In the genomic region with DNA sequence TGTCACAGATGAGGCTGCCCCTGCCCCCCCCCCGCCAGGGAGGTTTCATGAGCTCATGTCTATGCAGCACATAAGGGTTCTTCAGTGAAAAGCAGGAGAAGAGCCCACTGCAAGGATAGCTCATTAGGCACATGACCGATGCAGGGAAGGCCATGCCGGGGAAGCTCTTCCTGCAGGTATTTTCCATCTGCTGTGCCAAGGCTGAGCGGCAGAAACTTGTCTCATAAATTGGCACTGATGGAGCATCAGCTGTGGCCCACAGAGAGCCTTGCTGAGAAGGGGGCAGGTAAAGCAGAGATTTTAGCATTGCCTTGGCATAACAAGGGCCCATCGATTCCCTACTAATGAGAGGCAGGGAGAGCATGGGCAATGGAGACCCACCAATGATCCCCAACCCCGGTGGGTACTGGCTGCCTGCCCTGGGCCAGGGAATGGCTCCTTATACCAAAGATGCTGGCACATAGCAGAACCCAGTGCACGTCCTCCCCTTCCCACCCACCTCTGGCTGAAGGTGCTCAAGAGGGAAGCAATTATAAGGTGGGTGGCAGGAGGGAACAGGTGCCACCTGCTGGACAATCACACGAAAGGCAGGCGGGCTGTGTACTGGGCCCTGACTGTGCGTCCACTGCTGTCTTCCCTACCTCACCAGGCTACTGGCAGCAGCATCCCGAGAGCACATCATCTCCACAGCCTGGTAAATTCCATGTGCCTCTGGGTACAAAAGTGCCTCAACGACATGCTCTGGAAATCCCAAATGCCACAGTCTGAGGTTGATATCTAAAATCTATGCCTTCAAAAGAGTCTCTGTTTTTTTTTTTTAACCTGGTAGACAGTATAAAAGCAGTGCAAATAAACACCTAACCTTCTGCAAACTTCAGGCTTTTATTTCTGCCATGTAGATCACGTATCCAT, we compare ENCODE assay signal across 8 cellular contexts. TPM values are rescaled to one million over a fixed set of nuclear protein-coding genes. Genes with fewer than 3 reads are reported as not detected.
DNase-seq lines count a peak whose midpoint lies in the region; ATAC-seq and TF ChIP-seq lines count a peak whose summit lies in the region.

No MANE protein-coding gene starts in this region.

- H3K27me3 Mint-ChIP-seq in activated T-cell treated with anti-CD3 and anti-CD28 coated beads, Interleukin-2, amount 50 U/mL, for 24 hours, result peaks cover 9% of the 10 kb centered on the region

- TF ChIP-seq CTCF in GM20000 (IDR thresholded peaks at IDR 0.05; ENCODE audit: extremely low read depth, missing control alignments), result peak; percentile 88

- no peaks in the 10 kb centered on the region for H3K4me1 Mint-ChIP-seq in activated T-cell treated with anti-CD3 and anti-CD28 coated beads, Interleukin-2, amount 50 U/mL, for 24 hours (ENCODE audit: low read depth)

- H3K4me1 ChIP-seq in skeletal muscle tissue (ENCODE audit: control insufficient read depth in 3 of 3, insufficient read depth in 3 of 3, low read length in 3 of 3), result peaks cover 11 to 21% (median 14%) of the 10 kb centered on the region in 3 donors

- H3K27ac Mint-ChIP-seq in activated T-cell treated with anti-CD3 and anti-CD28 coated beads, Interleukin-2, amount 50 U/mL, for 24 hours, result no peak overlapping the region

- H3K27ac ChIP-seq in skeletal muscle tissue (ENCODE audit: low read depth, low read length), result peak overlapping the region; percentile 28

- H3K36me3 ChIP-seq in skeletal muscle tissue (ENCODE audit: control insufficient read depth in 3 of 3, insufficient read depth in 3 of 3, low read length in 3 of 3), result peaks cover 10 to 29% (median 19%) of the 10 kb centered on the region in 3 donors

- no peaks in the 10 kb centered on the region for H3K36me3 Mint-ChIP-seq in activated T-cell treated with anti-CD3 and anti-CD28 coated beads, Interleukin-2, amount 50 U/mL, for 24 hours (ENCODE audit: low read depth)

- no peaks in the 10 kb centered on the region for H3K9me3 Mint-ChIP-seq in activated T-cell treated with anti-CD3 and anti-CD28 coated beads, Interleukin-2, amount 50 U/mL, for 24 hours

- H3K4me3 Mint-ChIP-seq in activated T-cell treated with anti-CD3 and anti-CD28 coated beads, Interleukin-2, amount 50 U/mL, for 24 hours, result no peak overlapping the region

- ATAC-seq in HG03442 (IDR thresholded peaks at IDR 0.05; ENCODE audit: unreplicated experiment), result peak; percentile 96
- peak; percentile 61 to 85 for ATAC-seq in left cardiac atrium

- no peak overlapping the region for H3K4me3 ChIP-seq in skeletal muscle tissue (ENCODE audit: low read length in 3 of 3)

- no peaks in the 10 kb centered on the region for H3K27me3 ChIP-seq in skeletal muscle tissue (ENCODE audit: control insufficient read depth in 3 of 3, insufficient read depth in 3 of 3, low read length in 3 of 3)

- intact Hi-C loops in left cardiac atrium (cut with DNase I), result loop anchor here (10.0 kb wide), 2 partner anchors 50 to 250 kb away; no protein-coding TSS in a partner anchor

- DNase-seq in EH (ENCODE audit: low read depth) (peak; percentile 69), GM20000 (ENCODE audit: low spot score) (peak; percentile 79), NCI-H526 (lab: John Stamatoyannopoulos, UW) (peak; percentile 15 to 84), left cardiac atrium (no peak), superior temporal gyrus (ENCODE audit: extremely low spot score) (no peak)
- DNase-seq in activated T-cell treated with anti-CD3 and anti-CD28 coated beads, Interleukin-2, amount 50 U/mL, for 24 hours, result peak; percentile 47

- H3K9me3 ChIP-seq in skeletal muscle tissue (ENCODE audit: control insufficient read depth in 3 of 3, low read length in 3 of 3), result no peaks in the 10 kb centered on the region

- H3K9ac ChIP-seq in skeletal muscle tissue (ENCODE audit: low read depth in 1 of 3, low read length in 3 of 3), result peak overlapping the region in 1 of 3 donors; percentile 11

RNA-seq across cellular contexts. Expression of a gene that starts 41.4 kb away (rescaled TPM):
- total RNA-seq in left cardiac atrium (10 to 100 TPM in 1 of 2 donors, 1 to 10 TPM in 1; 7.7 to 11.2 TPM), skeletal muscle tissue (8.9 TPM)

Comparison
In these comparisons a context has a peak if more than half of its experiments do, and no peak if none do; other contexts are left out.
1. DNase-seq: peak in EH (single experiment), GM20000 (single experiment), NCI-H526 (2 of 2) and activated T-cell treated with anti-CD3 and anti-CD28 coated beads, Interleukin-2, amount 50 U/mL, for 24 hours (single experiment); none in left cardiac atrium (single experiment) and superior temporal gyrus (single experiment).